8 cellular contexts compared by ENCODE assay signal in genomic region chr1:248863011-248863881, GRCh38. TPM values are rescaled to one million over a fixed set of nuclear protein-coding genes. Genes with fewer than 3 reads are reported as not detected.
DNase-seq lines count a peak whose midpoint lies in the region; ATAC-seq and TF ChIP-seq lines count a peak whose summit lies in the region.

No MANE protein-coding gene starts in this region.

- H3K27ac Mint-ChIP-seq in IgD-negative memory B cell (peak overlapping the region; percentile 73 to 93 (median 80)), natural killer cell (peak overlapping the region; percentile 29 to 68)
- H3K27ac Mint-ChIP-seq in activated T-cell treated with anti-CD3 and anti-CD28 coated beads, Interleukin-2, amount 50 U/mL, for 72 hours: peak overlapping the region; percentile 59

- H3K36me3 ChIP-seq in fibroblast of lung (ENCODE audit: control insufficient read depth, insufficient read depth, low read length): no peaks in the 10 kb centered on the region

- H3K9ac ChIP-seq in fibroblast of lung (ENCODE audit: insufficient read depth, low read length): no peak overlapping the region

- H3K9me3 Mint-ChIP-seq in IgD-negative memory B cell (no peaks in the 10 kb centered on the region), natural killer cell (no peaks in the 10 kb centered on the region)
- H3K9me3 Mint-ChIP-seq in activated T-cell treated with anti-CD3 and anti-CD28 coated beads, Interleukin-2, amount 50 U/mL, for 72 hours: no peaks in the 10 kb centered on the region

- H3K27me3 ChIP-seq in fibroblast of lung (ENCODE audit: control insufficient read depth, insufficient read depth, low read length): no peaks in the 10 kb centered on the region

- peak overlapping the region; percentile 73 for H3K4me2 ChIP-seq in fibroblast of lung (ENCODE audit: extremely low read depth, insufficient read depth, low read length)

- H3K36me3 Mint-ChIP-seq in IgD-negative memory B cell: no peaks in the 10 kb centered on the region
- peaks cover 3 to 8% of the 10 kb centered on the region in 2 donors for H3K36me3 Mint-ChIP-seq in activated T-cell treated with anti-CD3 and anti-CD28 coated beads, Interleukin-2, amount 50 U/mL, for 72 hours (ENCODE audit: insufficient read depth in 2 of 2)
- H3K36me3 Mint-ChIP-seq in natural killer cell: no peaks in the 10 kb centered on the region

- peaks cover 3% of the 10 kb centered on the region for H3K4me1 ChIP-seq in fibroblast of lung (ENCODE audit: control insufficient read depth, extremely low read depth, insufficient read depth, low read length)

- H3K4me3 Mint-ChIP-seq in IgD-negative memory B cell: peak overlapping the region; percentile 85 to 95 (median 91)
- peak overlapping the region; percentile 88 to 89 for H3K4me3 Mint-ChIP-seq in activated T-cell treated with anti-CD3 and anti-CD28 coated beads, Interleukin-2, amount 50 U/mL, for 72 hours
- peak overlapping the region; percentile 78 for H3K4me3 Mint-ChIP-seq in natural killer cell

- intact Hi-C loops in natural killer cell (cut with micrococcal nuclease): loop anchor here (1.0 kb wide), 1 partner anchor 10 kb away; no protein-coding TSS in a partner anchor

- peak; percentile 92 for DNase-seq in DMS153 treated with DMSO at 0.1 percent for 48 hours (lab: John Stamatoyannopoulos, UW; ENCODE audit: unreplicated experiment)
- peak; percentile 84 to 88 for DNase-seq in activated T-cell treated with anti-CD3 and anti-CD28 coated beads, Interleukin-2, amount 50 U/mL, for 72 hours
- peak; percentile 58 to 73 for DNase-seq in fibroblast of lung (ENCODE audit: low read depth in 2 of 2)
- peak; percentile 74 for DNase-seq in natural killer cell
- peak; percentile 89 for DNase-seq in stimulated activated naive CD8-positive, alpha-beta T cell treated with anti-CD3 and anti-CD28 coated beads, Interleukin-15, Interleukin-2, amounts not matched to agents 100 U/mL and 50 U/mL, for 24 hours

- H2AFZ ChIP-seq in fibroblast of lung (ENCODE audit: low read length): peak overlapping the region; percentile 58

- H4K20me1 ChIP-seq in fibroblast of lung (ENCODE audit: control insufficient read depth, extremely low read depth, insufficient read depth, low read length): no peaks in the 10 kb centered on the region

- peaks cover 30 to 37% (median 30%) of the 10 kb centered on the region in 3 donors for H3K4me1 Mint-ChIP-seq in IgD-negative memory B cell
- peaks cover 39% of the 10 kb centered on the region for H3K4me1 Mint-ChIP-seq in activated T-cell treated with anti-CD3 and anti-CD28 coated beads, Interleukin-2, amount 50 U/mL, for 72 hours (ENCODE audit: low read depth)
- H3K4me1 Mint-ChIP-seq in natural killer cell: peaks cover 42 to 51% of the 10 kb centered on the region in 2 donors

- TF ChIP-seq CTCF in fibroblast of lung (conservative IDR thresholded peaks at IDR 0.05 in 1 of 2, IDR thresholded peaks at IDR 0.05 in 1 of 2; ENCODE audit: low read depth in 1 of 2, low read length in 2 of 2) (no peak), natural killer cell (IDR thresholded peaks at IDR 0.05) (no peak)

- H3K27ac ChIP-seq in fibroblast of lung (ENCODE audit: insufficient read depth, low read length): no peak overlapping the region

- H3K9me3 ChIP-seq in fibroblast of lung (ENCODE audit: control insufficient read depth, insufficient read depth, low read depth, low read length): no peaks in the 10 kb centered on the region

- ATAC-seq in GM21619 (IDR thresholded peaks at IDR 0.05; ENCODE audit: unreplicated experiment): peak; percentile 62
- peak; percentile 63 to 70 for ATAC-seq in activated T-cell treated with anti-CD3 and anti-CD28 coated beads, Interleukin-2, amount 50 U/mL, for 72 hours (replicated peaks in 1 of 2)
- ATAC-seq in natural killer cell: peak; percentile 60 to 69 (median 61)
- ATAC-seq in stimulated activated naive CD8-positive, alpha-beta T cell treated with anti-CD3 and anti-CD28 coated beads, Interleukin-15, Interleukin-2, amounts not matched to agents 100 U/mL and 50 U/mL, for 24 hours: peak; percentile 72

- peaks cover 3% of the 10 kb centered on the region for H3K79me2 ChIP-seq in fibroblast of lung (ENCODE audit: control insufficient read depth, insufficient read depth, low read length)

- H3K4me3 ChIP-seq in fibroblast of lung (replicated peaks in 1 of 4; ENCODE audit: control extremely low read depth in 1 of 4, insufficient read depth in 1 of 4, low read depth in 3 of 4, low read length in 4 of 4): peak overlapping the region; percentile 15 to 66 (median 48)

- H3K27me3 Mint-ChIP-seq in IgD-negative memory B cell (no peaks in the 10 kb centered on the region), natural killer cell (ENCODE audit: low read depth in 2 of 2) (no peaks in the 10 kb centered on the region)
- H3K27me3 Mint-ChIP-seq in activated T-cell treated with anti-CD3 and anti-CD28 coated beads, Interleukin-2, amount 50 U/mL, for 72 hours (ENCODE audit: low read depth): peaks cover 7% of the 10 kb centered on the region

TF ChIP-seq in PFSK-1, 5 proteins besides CTCF, POLR2A, EP300 and RAD21:
- TF ChIP-seq POLR2AphosphoS5 (IDR thresholded peaks at IDR 0.05; ENCODE audit: low read depth, low read length): peak; percentile 83
- no peak for TF ChIP-seq SIN3A (IDR thresholded peaks at IDR 0.05; ENCODE audit: borderline replicate concordance, insufficient read depth, low read length)
- TF ChIP-seq TAF1 (IDR thresholded peaks at IDR 0.05; ENCODE audit: borderline replicate concordance, insufficient read depth, low read length): peak; percentile 84; the same call in 1 of the 2 replicates
TF ChIP-seq in PFSK-1: peak in this region for 2.

RNA-seq across cellular contexts. Expression of gene ZNF692, which starts 4.4 kb away (rescaled TPM):
- polyA plus RNA-seq in IgD-negative memory B cell: 17.0 TPM
- 85.9 TPM for polyA plus RNA-seq in PFSK-1 (2012; ENCODE audit: insufficient read length, low read depth)
- total RNA-seq in activated T-cell treated with anti-CD3 and anti-CD28 coated beads, Interleukin-2, amount 50 U/mL, for 72 hours: 10 to 100 TPM; 42.8 to 57.6 TPM
- total RNA-seq in fibroblast of lung: 16.2 and 16.7 TPM in 2 replicates
- polyA plus RNA-seq in fibroblast of lung: 7.6 and 9.3 TPM in 2 replicates
- polyA plus RNA-seq in fibroblast of lung (2012): 7.5 and 10.6 TPM in 2 replicates
- 2.8 and 9.0 TPM in 2 replicates for polyA minus RNA-seq in fibroblast of lung (ENCODE audit: low replicate concordance)
- 10 to 100 TPM; 50.4 to 58.7 (median 52.3) TPM for total RNA-seq in natural killer cell

RNA-seq across cellular contexts. Expression of gene ZNF672, which starts 25.2 kb away (rescaled TPM):
- polyA plus RNA-seq in IgD-negative memory B cell (46.3 TPM), fibroblast of lung (10.3 and 13.8 TPM in 2 replicates)
- 49.7 TPM for polyA plus RNA-seq in PFSK-1 (2012; ENCODE audit: insufficient read length, low read depth)
- total RNA-seq in activated T-cell treated with anti-CD3 and anti-CD28 coated beads, Interleukin-2, amount 50 U/mL, for 72 hours: 10 to 100 TPM; 42.2 to 47.6 TPM
- total RNA-seq in fibroblast of lung (11.6 and 15.5 TPM in 2 replicates), natural killer cell (10 to 100 TPM; 29.0 to 41.8 (median 38.7) TPM)
- polyA plus RNA-seq in fibroblast of lung (2012): 8.4 and 11.0 TPM in 2 replicates
- 25.9 and 49.4 TPM in 2 replicates for polyA minus RNA-seq in fibroblast of lung (ENCODE audit: low replicate concordance)

RNA-seq across cellular contexts. Expression of gene SH3BP5L, which starts 37.5 kb away (rescaled TPM):
- polyA plus RNA-seq in IgD-negative memory B cell (4.9 TPM), fibroblast of lung (17.5 and 17.9 TPM in 2 replicates)
- polyA plus RNA-seq in PFSK-1 (2012; ENCODE audit: insufficient read length, low read depth): 19.1 TPM
- 10 to 100 TPM; 23.1 to 25.3 TPM for total RNA-seq in activated T-cell treated with anti-CD3 and anti-CD28 coated beads, Interleukin-2, amount 50 U/mL, for 72 hours
- total RNA-seq in fibroblast of lung (19.8 and 20.3 TPM in 2 replicates), natural killer cell (10 to 100 TPM; 19.0 to 27.5 (median 22.9) TPM)
- polyA plus RNA-seq in fibroblast of lung (2012): 20.3 and 22.0 TPM in 2 replicates
- 21.1 and 22.9 TPM in 2 replicates for polyA minus RNA-seq in fibroblast of lung (ENCODE audit: low replicate concordance)

RNA-seq across cellular contexts. Expression of gene PGBD2, which starts 42.8 kb away (rescaled TPM):
- 16.9 TPM for polyA plus RNA-seq in IgD-negative memory B cell
- 3.7 TPM for polyA plus RNA-seq in PFSK-1 (2012; ENCODE audit: insufficient read length, low read depth)
- total RNA-seq in activated T-cell treated with anti-CD3 and anti-CD28 coated beads, Interleukin-2, amount 50 U/mL, for 72 hours: 1 to 10 TPM; 4.0 to 6.1 TPM
- total RNA-seq in fibroblast of lung: 7.1 and 8.2 TPM in 2 replicates
- polyA plus RNA-seq in fibroblast of lung: 3.9 and 4.0 TPM in 2 replicates
- 1.9 and 2.2 TPM in 2 replicates for polyA plus RNA-seq in fibroblast of lung (2012)
- polyA minus RNA-seq in fibroblast of lung (ENCODE audit: low replicate concordance): 0.96 and 2.0 TPM in 2 replicates
- total RNA-seq in natural killer cell: 1 to 10 TPM; 3.1 to 9.2 (median 6.2) TPM
